Comparison of ENCODE assay signal across 7 cellular contexts in genomic region chr6:112200185-112200914, GRCh38. TPM values are rescaled to one million over a fixed set of nuclear protein-coding genes. Genes with fewer than 3 reads are reported as not detected.
"Had no signal": no experiment of that assay in that cellular context is flagged by ENCODE, and none has a peak within 500 bp of the region (broad histone marks: within the 10 kb centered on the region; RNA-seq: fewer than 3 reads in every experiment).

No MANE protein-coding gene starts in this region.

RNA-seq across cellular contexts. Expression of gene LAMA4, which starts 54.0 kb away (rescaled TPM):
- total RNA-seq: activated naive CD4-positive, alpha-beta T cell treated with anti-CD3 and anti-CD28 coated beads for 36 hours; activated naive CD4-positive, alpha-beta T cell treated with anti-CD3 and anti-CD28 coated beads, Interleukin-2, amount 50 U/mL, for 72 hours; activated naive CD8-positive, alpha-beta T cell treated with anti-CD3 and anti-CD28 coated beads for 36 hours; activated naive CD8-positive, alpha-beta T cell treated with anti-CD3 and anti-CD28 coated beads, Interleukin-2, amount 10 ng/mL, durations not matched to agents 7 days and 5 days; activated T-helper 1 cell treated with anti-CD3 and anti-CD28 coated beads, Interleukin-12 subunit alpha, Interleukin-12 subunit beta, Interleukin-2, Interleukin-4 antibody, amounts not matched to agents 30 ng/mL and 10 ng/mL and 1 ng/mL, durations not matched to agents 14 hours and 24 hours and 36 hours; activated T-helper 17 cell treated with anti-CD3 and anti-CD28 coated beads, Interleukin-2, amount 50 U/mL, for 72 hours; activated T-helper 2 cell treated with anti-CD3 and anti-CD28 coated beads, Interferon-gamma antibody, Interleukin-2, Interleukin-4, amounts not matched to agents 10 μg/mL and 5 μg/mL and 100 μg/mL, durations not matched to agents 14 hours and 24 hours and 36 hours had no signal
